In genomic region chr16:1311212-1311737, GRCh38 we compare ENCODE assay signal across 8 cellular contexts. TPM values are rescaled to one million over a fixed set of nuclear protein-coding genes. Genes with fewer than 3 reads are reported as not detected.
DNase-seq lines count a peak whose midpoint lies in the region; ATAC-seq, FAIRE-seq and TF ChIP-seq lines count a peak whose summit lies in the region.

No MANE protein-coding gene starts in this region.

- POLR2A ChIA-PET in K562 (lab: Yijun Ruan, JAX) = interaction anchor here (0.7 to 1.2 kb wide), 3 partner anchors 10 to 772 kb away, joined by 3 to 4 read pairs (median 3); no protein-coding TSS in a partner anchor

- H3K4me3 Mint-ChIP-seq in activated naive CD4-positive, alpha-beta T cell treated with anti-CD3 and anti-CD28 coated beads, Interleukin-2, amount 10 ng/mL, durations not matched to agents 7 days and 5 days = peak overlapping the region; percentile 97

- H3K9me1 ChIP-seq in K562 (ENCODE audit: control insufficient read depth, insufficient read depth, low read length) = peaks cover 19% of the 10 kb centered on the region

- H3K4me1 Mint-ChIP-seq in activated naive CD4-positive, alpha-beta T cell treated with anti-CD3 and anti-CD28 coated beads, Interleukin-2, amount 10 ng/mL, durations not matched to agents 7 days and 5 days = peaks cover 42% of the 10 kb centered on the region

- H3K4me1 ChIP-seq in K562 (replicated peaks in 1 of 2; ENCODE audit: control insufficient read depth in 2 of 2, insufficient read depth in 2 of 2, low read length in 2 of 2) (peaks cover 12 to 63% of the 10 kb centered on the region in 2 experiments), lung (ENCODE audit: control insufficient read depth in 2 of 2, insufficient read depth in 2 of 2, low read length in 2 of 2) (peaks cover 10 to 28% of the 10 kb centered on the region in 2 donors), upper lobe of right lung (peaks cover 27% of the 10 kb centered on the region)

- H3K4me3 ChIP-seq in K562 (peak overlapping the region; percentile 91), lung (peak overlapping the region; percentile 81), upper lobe of right lung (peak overlapping the region; percentile 72)

- no peak overlapping the region for H2AFZ ChIP-seq in K562 (ENCODE audit: low read depth, low read length)

- no peak for FAIRE-seq in K562 (lab: Jason Lieb, UNC)

- intact Hi-C loops in K562 (cut with micrococcal nuclease) (no loop called here), upper lobe of right lung (cut with DNase I) (no loop called here)

- TF ChIP-seq RAD21 in K562 (CRISPR knock-in tag; conservative IDR thresholded peaks at IDR 0.05 in 1 of 2, IDR thresholded peaks at IDR 0.05 in 1 of 2) = no peak

- no peaks in the 10 kb centered on the region for H3K27me3 ChIP-seq in K562 (ENCODE audit: control insufficient read depth in 2 of 2, insufficient read depth in 2 of 2, low read length in 2 of 2)
- H3K27me3 ChIP-seq in lung (ENCODE audit: control insufficient read depth, insufficient read depth) = no peaks in the 10 kb centered on the region
- no peaks in the 10 kb centered on the region for H3K27me3 ChIP-seq in upper lobe of right lung

- H3K9me3 ChIP-seq in K562 (replicated peaks; ENCODE audit: control insufficient read depth, insufficient read depth, low read depth, low read length) = no peaks in the 10 kb centered on the region
- H3K9me3 ChIP-seq in lung (ENCODE audit: control insufficient read depth in 2 of 2, insufficient read depth in 1 of 2, low read length in 1 of 2) = no peaks in the 10 kb centered on the region
- no peaks in the 10 kb centered on the region for H3K9me3 ChIP-seq in upper lobe of right lung

- TF ChIP-seq CTCF in K562 (IDR thresholded peaks at IDR 0.05 in 2 of 3, conservative IDR thresholded peaks at IDR 0.05 in 1 of 3; ENCODE audit: insufficient read depth in 2 of 3, low read depth in 1 of 3, low read length in 3 of 3) (no peak), lung (IDR thresholded peaks at IDR 0.05; ENCODE audit: control extremely low read depth, extremely low read depth) (no peak), upper lobe of right lung (IDR thresholded peaks at IDR 0.05) (no peak)

- no TSS peak for BruUV-seq in K562 (replicated peaks; lab: Mats Ljungman, UMichigan)

- peaks cover 32% of the 10 kb centered on the region for H3K36me3 Mint-ChIP-seq in activated naive CD4-positive, alpha-beta T cell treated with anti-CD3 and anti-CD28 coated beads, Interleukin-2, amount 10 ng/mL, durations not matched to agents 7 days and 5 days

- TF ChIP-seq POLR2A in K562 (conservative IDR thresholded peaks at IDR 0.05) = no peak

- peaks cover 58% of the 10 kb centered on the region for H3K36me3 ChIP-seq in K562 (ENCODE audit: control insufficient read depth, insufficient read depth, low read length)
- peaks cover 6 to 34% of the 10 kb centered on the region in 2 donors for H3K36me3 ChIP-seq in lung (ENCODE audit: control insufficient read depth in 2 of 2, insufficient read depth in 2 of 2, low read length in 2 of 2)
- peaks cover 33% of the 10 kb centered on the region for H3K36me3 ChIP-seq in upper lobe of right lung

- TF ChIP-seq EP300 in K562 (IDR thresholded peaks at IDR 0.05; ENCODE audit: low read length) = no peak

- H3K79me2 ChIP-seq in K562 (ENCODE audit: control insufficient read depth, insufficient read depth, low read length) = peaks cover 64% of the 10 kb centered on the region

- H3K27ac Mint-ChIP-seq in activated naive CD4-positive, alpha-beta T cell treated with anti-CD3 and anti-CD28 coated beads, Interleukin-2, amount 10 ng/mL, durations not matched to agents 7 days and 5 days = peak overlapping the region; percentile 93

- peaks cover 50% of the 10 kb centered on the region for H4K20me1 ChIP-seq in K562 (replicated peaks; ENCODE audit: control insufficient read depth, insufficient read depth, low read length)

- in situ Hi-C loops in K562 (cut with MboI) = no loop called here

- peak overlapping the region; percentile 87 for H3K4me2 ChIP-seq in K562 (ENCODE audit: insufficient read depth, low read length)

- H3K27ac ChIP-seq in K562 (ENCODE audit: extremely low read depth, low read depth, low read length) (peak overlapping the region; percentile 24; the same call in 1 of the 3 replicates), lung (ENCODE audit: low read depth in 1 of 2, low read length in 1 of 2) (peak overlapping the region in 1 of 2 donors; percentile 23), upper lobe of right lung (peak overlapping the region; percentile 11)

- no peaks in the 10 kb centered on the region for H3K9me3 Mint-ChIP-seq in activated naive CD4-positive, alpha-beta T cell treated with anti-CD3 and anti-CD28 coated beads, Interleukin-2, amount 10 ng/mL, durations not matched to agents 7 days and 5 days

- CTCF ChIA-PET in activated naive CD4-positive, alpha-beta T cell treated with anti-CD3 and anti-CD28 coated beads, Interleukin-2, amount 10 ng/mL, durations not matched to agents 7 days and 5 days (lab: Charles Lee) = no interaction called here
- CTCF ChIA-PET in K562 (lab: Yijun Ruan, JAX; ENCODE audit: low intra/inter-chr PET ratio) = no interaction called here

- ATAC-seq in K562 (0 out of 3 replicates have a peak, but pooled peaks have one; percentile 7), lung (ENCODE audit: insufficient read depth, low FRiP score) (no peak), upper lobe of right lung (no peak), GM19397 (IDR thresholded peaks at IDR 0.05; ENCODE audit: unreplicated experiment) (no peak)

- no peaks in the 10 kb centered on the region for H3K27me3 Mint-ChIP-seq in activated naive CD4-positive, alpha-beta T cell treated with anti-CD3 and anti-CD28 coated beads, Interleukin-2, amount 10 ng/mL, durations not matched to agents 7 days and 5 days

- no peak for DNase-seq in activated naive CD4-positive, alpha-beta T cell treated with anti-CD3 and anti-CD28 coated beads, Interleukin-2, amount 10 ng/mL, durations not matched to agents 7 days and 5 days
- DNase-seq in activated naive CD4-positive, alpha-beta T cell treated with Interleukin-2 at 50 U/mL for 16 hours = no peak
- no peak for DNase-seq in K562 (ENCODE audit: extremely low read depth in 1 of 4, low spot score in 3 of 4)
- no peak for DNase-seq in lung (ENCODE audit: low spot score)
- DNase-seq in upper lobe of right lung = no peak
- DNase-seq in amygdala (lab: John Stamatoyannopoulos, UW) = no peak
- DNase-seq in kidney glomerular epithelial cell (lab: John Stamatoyannopoulos, UW) = no peak

- WGBS in K562 (ENCODE audit: insufficient coverage, low coverage, missing lambda C conversion rate) = 38% methylated on average over 13 of the region's 13 CpGs
- WGBS in lung, 2 donors = 19 to 29% methylated on average over 13 of the region's 13 CpGs

- H3K9ac ChIP-seq in K562 (ENCODE audit: insufficient read depth in 1 of 2, low read depth in 2 of 2, low read length in 2 of 2) = peak overlapping the region; percentile 79 to 99; a peak in 3 of 4 replicates

RNA-seq across cellular contexts. Expression of gene UBE2I, which starts 1.8 kb away (rescaled TPM):
- total RNA-seq in K562 (2011; cell fraction: chromatin; rRNA removed; ENCODE audit: low replicate concordance) = 163 and 370 TPM in 2 replicates
- total RNA-seq in K562 (2011; cell fraction: nucleolus; rRNA removed) = 214 and 227 TPM in 2 replicates
- total RNA-seq in K562 (2011; cell fraction: nucleoplasm; rRNA removed) = 128 and 149 TPM in 2 replicates
- 64.7 and 104 TPM in 2 replicates for total RNA-seq in K562 (2014; rRNA removed)
- total RNA-seq in K562 (2014; rRNA removed; fragmentation: Illumina TruSeq; extraction: Trizol) = 103 and 114 TPM in 2 replicates
- 96.9 and 104 TPM in 2 replicates for total RNA-seq in K562 (2015; rRNA removed; fragmentation: Illumina TruSeq; extraction: Trizol)
- 208 and 215 TPM in 2 replicates for total RNA-seq in K562 (2021)
- polyA plus RNA-seq in K562 (2011; rRNA removed) = 132 and 145 TPM in 2 replicates
- polyA plus RNA-seq in K562 (2011; cell fraction: cytosol; rRNA removed) = 67.6 and 119 TPM in 2 replicates
- 140 and 142 TPM in 2 replicates for polyA plus RNA-seq in K562 (2011; cell fraction: nucleus; rRNA removed)
- polyA plus RNA-seq in K562 (2012) = 143 and 153 TPM in 2 replicates
- 222 and 254 TPM in 2 replicates for polyA plus RNA-seq in K562 (2014; fragmentation: Illumina TruSeq; extraction: Trizol)
- polyA plus RNA-seq in K562 (2014; fragmentation: Nextera tagmentation; extraction: Ambion mirVana) = 10 to 100 TPM; 36.6 to 45.1 TPM
- polyA plus RNA-seq in K562 (2014; rRNA removed) = 171 and 184 TPM in 2 replicates
- 118 and 130 TPM in 2 replicates for polyA minus RNA-seq in K562 (2011; rRNA and poly(A)+ RNA removed)
- 69.2 and 93.4 TPM in 2 replicates for polyA minus RNA-seq in K562 (2011; cell fraction: cytosol; rRNA and poly(A)+ RNA removed)
- 62.3 and 72.8 TPM in 2 replicates for polyA minus RNA-seq in K562 (2011; cell fraction: nucleus; rRNA and poly(A)+ RNA removed)
- 10 to 100 TPM; 91.2 to 96.8 TPM for total RNA-seq in lung
- 10 to 100 TPM; 63.9 to 71.7 TPM for polyA plus RNA-seq in lung
- 95.6 TPM for total RNA-seq in upper lobe of right lung

RNA-seq across cellular contexts. Expression of gene BAIAP3, which starts 22.2 kb away (rescaled TPM):
- total RNA-seq in K562 (2011; cell fraction: chromatin; rRNA removed; ENCODE audit: low replicate concordance) = 10.8 and 42.1 TPM in 2 replicates
- total RNA-seq in K562 (2011; cell fraction: nucleolus; rRNA removed) = 29.0 and 32.5 TPM in 2 replicates
- 13.0 and 13.4 TPM in 2 replicates for total RNA-seq in K562 (2011; cell fraction: nucleoplasm; rRNA removed)
- total RNA-seq in K562 (2014; rRNA removed) (2.3 and 4.5 TPM in 2 replicates), K562 (2014; rRNA removed; fragmentation: Illumina TruSeq; extraction: Trizol) (0.06 and 0.18 TPM in 2 replicates), K562 (2015; rRNA removed; fragmentation: Illumina TruSeq; extraction: Trizol) (0.33 and 1.2 TPM in 2 replicates), K562 (2021) (3.3 and 3.4 TPM in 2 replicates), lung (10 to 100 TPM; 15.9 to 46.6 TPM), upper lobe of right lung (3.0 TPM)
- polyA plus RNA-seq in K562 (2011; rRNA removed) (0.81 and 1.8 TPM in 2 replicates), K562 (2014; fragmentation: Illumina TruSeq; extraction: Trizol) (0.34 and 1.1 TPM in 2 replicates), K562 (2014; fragmentation: Nextera tagmentation; extraction: Ambion mirVana) (under 1 TPM in 1 of 2 experiments, not detected in 1; 0.03 TPM), K562 (2014; rRNA removed) (1.5 and 4.5 TPM in 2 replicates), lung (1 to 10 TPM; 4.5 to 7.9 TPM)
- 0.55 and 1.9 TPM in 2 replicates for polyA plus RNA-seq in K562 (2011; cell fraction: cytosol; rRNA removed)
- polyA plus RNA-seq in K562 (2011; cell fraction: nucleus; rRNA removed) = 15.2 and 24.6 TPM in 2 replicates
- polyA plus RNA-seq in K562 (2012) = 3.2 and 13.5 TPM in 2 replicates
- polyA minus RNA-seq in K562 (2011; rRNA and poly(A)+ RNA removed) = 0.33 and 1.1 TPM in 2 replicates
- 1.7 and 1.9 TPM in 2 replicates for polyA minus RNA-seq in K562 (2011; cell fraction: cytosol; rRNA and poly(A)+ RNA removed)
- polyA minus RNA-seq in K562 (2011; cell fraction: nucleus; rRNA and poly(A)+ RNA removed) = 8.8 and 11.0 TPM in 2 replicates

RNA-seq across cellular contexts. Expression of gene TSR3, which starts 40.4 kb away (rescaled TPM):
- 2.8 and 6.4 TPM in 2 replicates for total RNA-seq in K562 (2011; cell fraction: chromatin; rRNA removed; ENCODE audit: low replicate concordance)
- total RNA-seq in K562 (2011; cell fraction: nucleolus; rRNA removed) = 8.8 and 12.3 TPM in 2 replicates
- total RNA-seq in K562 (2011; cell fraction: nucleoplasm; rRNA removed) = 3.4 and 7.0 TPM in 2 replicates
- total RNA-seq in K562 (2014; rRNA removed) (74.8 and 100.0 TPM in 2 replicates), K562 (2014; rRNA removed; fragmentation: Illumina TruSeq; extraction: Trizol) (6.7 TPM in 2 replicates), K562 (2015; rRNA removed; fragmentation: Illumina TruSeq; extraction: Trizol) (29.6 and 31.9 TPM in 2 replicates), K562 (2021) (50.5 and 53.7 TPM in 2 replicates), lung (10 to 100 TPM; 32.5 to 66.4 TPM), upper lobe of right lung (43.8 TPM)
- polyA plus RNA-seq in K562 (2011; rRNA removed) (15.8 and 16.5 TPM in 2 replicates), K562 (2014; fragmentation: Illumina TruSeq; extraction: Trizol) (10.3 and 22.1 TPM in 2 replicates), K562 (2014; fragmentation: Nextera tagmentation; extraction: Ambion mirVana) (1 to 10 TPM; 1.5 to 2.4 TPM), K562 (2014; rRNA removed) (53.3 and 75.7 TPM in 2 replicates), lung (10 to 100 TPM; 54.7 to 58.5 TPM)
- 21.3 and 65.5 TPM in 2 replicates for polyA plus RNA-seq in K562 (2011; cell fraction: cytosol; rRNA removed)
- 12.1 and 18.1 TPM in 2 replicates for polyA plus RNA-seq in K562 (2011; cell fraction: nucleus; rRNA removed)
- polyA plus RNA-seq in K562 (2012) = 34.9 and 46.9 TPM in 2 replicates
- 2.6 and 4.5 TPM in 2 replicates for polyA minus RNA-seq in K562 (2011; rRNA and poly(A)+ RNA removed)
- polyA minus RNA-seq in K562 (2011; cell fraction: cytosol; rRNA and poly(A)+ RNA removed) = 17.2 and 24.6 TPM in 2 replicates
- 7.1 and 7.8 TPM in 2 replicates for polyA minus RNA-seq in K562 (2011; cell fraction: nucleus; rRNA and poly(A)+ RNA removed)

RNA-seq across cellular contexts. Expression of gene GNPTG, which starts 40.5 kb away (rescaled TPM):
- 42.1 and 68.9 TPM in 2 replicates for total RNA-seq in K562 (2011; cell fraction: chromatin; rRNA removed; ENCODE audit: low replicate concordance)
- total RNA-seq in K562 (2011; cell fraction: nucleolus; rRNA removed) = 52.6 and 53.5 TPM in 2 replicates
- total RNA-seq in K562 (2011; cell fraction: nucleoplasm; rRNA removed) = 51.0 and 57.1 TPM in 2 replicates
- total RNA-seq in K562 (2014; rRNA removed) (22.3 and 24.0 TPM in 2 replicates), K562 (2014; rRNA removed; fragmentation: Illumina TruSeq; extraction: Trizol) (4.7 and 6.1 TPM in 2 replicates), K562 (2015; rRNA removed; fragmentation: Illumina TruSeq; extraction: Trizol) (13.6 and 13.9 TPM in 2 replicates), K562 (2021) (19.9 and 22.2 TPM in 2 replicates), lung (10 to 100 TPM; 34.8 to 80.1 TPM), upper lobe of right lung (82.9 TPM)
- polyA plus RNA-seq in K562 (2011; rRNA removed) (18.6 and 20.7 TPM in 2 replicates), K562 (2014; fragmentation: Illumina TruSeq; extraction: Trizol) (9.0 and 13.6 TPM in 2 replicates), K562 (2014; fragmentation: Nextera tagmentation; extraction: Ambion mirVana) (1 to 10 TPM in 1 of 2 experiments, under 1 TPM in 1; 0.69 to 1.0 TPM), K562 (2014; rRNA removed) (31.5 and 33.3 TPM in 2 replicates), lung (10 to 100 TPM; 75.5 to 92.7 TPM)
- polyA plus RNA-seq in K562 (2011; cell fraction: cytosol; rRNA removed) = 20.9 and 40.1 TPM in 2 replicates
- 55.5 and 97.5 TPM in 2 replicates for polyA plus RNA-seq in K562 (2011; cell fraction: nucleus; rRNA removed)
- 18.3 and 26.9 TPM in 2 replicates for polyA plus RNA-seq in K562 (2012)
- polyA minus RNA-seq in K562 (2011; rRNA and poly(A)+ RNA removed) = 1.6 and 5.7 TPM in 2 replicates
- polyA minus RNA-seq in K562 (2011; cell fraction: cytosol; rRNA and poly(A)+ RNA removed) = 7.7 and 10.3 TPM in 2 replicates
- polyA minus RNA-seq in K562 (2011; cell fraction: nucleus; rRNA and poly(A)+ RNA removed) = 11.7 and 13.1 TPM in 2 replicates

RNA-seq across cellular contexts. Expression of gene TPSD1, which starts 55.4 kb away (rescaled TPM):
- total RNA-seq in K562 (2011; cell fraction: chromatin; rRNA removed; ENCODE audit: low replicate concordance) = not detected in 2 replicates
- not detected in 2 replicates for total RNA-seq in K562 (2011; cell fraction: nucleolus; rRNA removed)
- not detected in 2 replicates for total RNA-seq in K562 (2011; cell fraction: nucleoplasm; rRNA removed)
- total RNA-seq in K562 (2014; rRNA removed) (not detected in 2 replicates), K562 (2014; rRNA removed; fragmentation: Illumina TruSeq; extraction: Trizol) (not detected in 2 replicates), K562 (2015; rRNA removed; fragmentation: Illumina TruSeq; extraction: Trizol) (not detected in 2 replicates), K562 (2021) (not detected in 2 replicates), lung (1 to 10 TPM in 1 of 2 donors, not detected in 1; 7.0 TPM), upper lobe of right lung (9.4 TPM)
- polyA plus RNA-seq in K562 (2011; rRNA removed) (not detected in 2 replicates), K562 (2014; fragmentation: Illumina TruSeq; extraction: Trizol) (not detected in 2 replicates), K562 (2014; fragmentation: Nextera tagmentation; extraction: Ambion mirVana) (not detected), K562 (2014; rRNA removed) (not detected in 2 replicates), lung (1 to 10 TPM in 1 of 2 donors, under 1 TPM in 1; 0.54 to 2.9 TPM)
- not detected in 2 replicates for polyA plus RNA-seq in K562 (2011; cell fraction: cytosol; rRNA removed)
- polyA plus RNA-seq in K562 (2011; cell fraction: nucleus; rRNA removed) = not detected in 2 replicates
- polyA plus RNA-seq in K562 (2012) = 0.07 TPM in 1 of 2 replicates, not detected in the other
- not detected in 2 replicates for polyA minus RNA-seq in K562 (2011; rRNA and poly(A)+ RNA removed)
- polyA minus RNA-seq in K562 (2011; cell fraction: cytosol; rRNA and poly(A)+ RNA removed) = not detected in 2 replicates
- polyA minus RNA-seq in K562 (2011; cell fraction: nucleus; rRNA and poly(A)+ RNA removed) = not detected in 2 replicates
